Comparison of ENCODE assay signal across 14 cellular contexts in genomic region chr11:62860835-62861563, GRCh38. TPM values are rescaled to one million over a fixed set of nuclear protein-coding genes. Genes with fewer than 3 reads are reported as not detected.
DNase-seq lines count a peak whose midpoint lies in the region; ATAC-seq and FAIRE-seq lines count a peak whose summit lies in the region.
"Had no signal": no experiment of that assay in that cellular context is flagged by ENCODE, and none has a peak within 500 bp of the region (broad histone marks: within the 10 kb centered on the region; RNA-seq: fewer than 3 reads in every experiment).

No MANE protein-coding gene starts in this region.

- H3K36me3 Mint-ChIP-seq in activated CD8-positive, alpha-beta T cell treated with anti-CD3 and anti-CD28 coated beads, Interleukin-2, amount 10 ng/mL, durations not matched to agents 7 days and 5 days (ENCODE audit: low read depth) = peaks cover 10% of the 10 kb centered on the region

- H3K9me3 Mint-ChIP-seq in stimulated activated naive CD8-positive, alpha-beta T cell treated with anti-CD3 and anti-CD28 coated beads, Interleukin-15, amount 100 ng/mL, for 72 hours = no peaks in the 10 kb centered on the region
- no peaks in the 10 kb centered on the region for H3K9me3 Mint-ChIP-seq in activated CD8-positive, alpha-beta T cell treated with anti-CD3 and anti-CD28 coated beads, Interleukin-2, amount 10 ng/mL, durations not matched to agents 7 days and 5 days (ENCODE audit: insufficient read depth)
- H3K9me3 Mint-ChIP-seq: CD4-positive, alpha-beta memory T cell had no signal

- CTCF ChIA-PET in activated CD8-positive, alpha-beta T cell treated with anti-CD3 and anti-CD28 coated beads, Interleukin-2, amount 10 ng/mL, durations not matched to agents 7 days and 5 days (lab: Charles Lee) = interaction anchor here (0.8 to 5.0 kb wide), 9 partner anchors 14 to 240 kb away, joined by 3 to 80 read pairs (median 4); partner anchors contain the start of genes NXF1, POLR2G and TMEM179B

- POLR2A ChIA-PET in activated CD8-positive, alpha-beta T cell treated with anti-CD3 and anti-CD28 coated beads, Interleukin-2, amount 10 ng/mL, durations not matched to agents 7 days and 5 days (lab: Charles Lee) = interaction anchor here (1.1 to 5.9 kb wide), 5 partner anchors 9 to 75 kb away, joined by 3 to 68 read pairs (median 5); partner anchors contain the start of genes SLC3A2, TMEM179B and WDR74

- H3K27ac Mint-ChIP-seq in stimulated activated naive CD8-positive, alpha-beta T cell treated with anti-CD3 and anti-CD28 coated beads, Interleukin-15, amount 100 ng/mL, for 72 hours = no peak overlapping the region
- H3K27ac Mint-ChIP-seq in activated CD8-positive, alpha-beta T cell treated with anti-CD3 and anti-CD28 coated beads, Interleukin-2, amount 10 ng/mL, durations not matched to agents 7 days and 5 days = peak overlapping the region; percentile 67

- H3K4me1 Mint-ChIP-seq in stimulated activated naive CD8-positive, alpha-beta T cell treated with anti-CD3 and anti-CD28 coated beads, Interleukin-15, amount 100 ng/mL, for 72 hours = peaks cover 60% of the 10 kb centered on the region
- peaks cover 63% of the 10 kb centered on the region for H3K4me1 Mint-ChIP-seq in activated CD8-positive, alpha-beta T cell treated with anti-CD3 and anti-CD28 coated beads, Interleukin-2, amount 10 ng/mL, durations not matched to agents 7 days and 5 days (ENCODE audit: low read depth)

- ATAC-seq in stimulated activated naive CD8-positive, alpha-beta T cell treated with anti-CD3 and anti-CD28 coated beads, Interleukin-15, amount 100 ng/mL, for 72 hours = peak; percentile 61
- no peak for ATAC-seq in stimulated activated naive CD8-positive, alpha-beta T cell treated with anti-CD3 and anti-CD28 coated beads, Interleukin-15, Interleukin-2, amounts not matched to agents 100 U/mL and 50 U/mL, for 24 hours
- no peak for ATAC-seq in activated CD8-positive, alpha-beta T cell treated with anti-CD3 and anti-CD28 coated beads, Interleukin-2, amount 10 ng/mL, durations not matched to agents 7 days and 5 days
- ATAC-seq in GM19328 (IDR thresholded peaks at IDR 0.05; ENCODE audit: unreplicated experiment) = no peak

- no peak for DNase-seq in stimulated activated naive CD8-positive, alpha-beta T cell treated with anti-CD3 and anti-CD28 coated beads, Interleukin-15, amount 100 ng/mL, for 72 hours
- no peak for DNase-seq in stimulated activated naive CD8-positive, alpha-beta T cell treated with anti-CD3 and anti-CD28 coated beads, Interleukin-15, Interleukin-2, amounts not matched to agents 100 U/mL and 50 U/mL, for 24 hours
- DNase-seq in activated CD8-positive, alpha-beta T cell treated with anti-CD3 and anti-CD28 coated beads, Interleukin-2, amount 10 ng/mL, durations not matched to agents 7 days and 5 days = no peak
- no peak for DNase-seq in hippocampal formation (lab: John Stamatoyannopoulos, UW)
- no peak for DNase-seq in frontal cortex (ENCODE audit: low spot score in 2 of 2)
- DNase-seq: activated gamma-delta T cell treated with Interleukin-2 at 50 U/mL for 16 hours; CD4-positive, alpha-beta memory T cell; cortex of kidney; NCI-H510A treated with DMSO at 0.1 percent for 48 hours; T-helper 9 cell had no signal

- no peak for FAIRE-seq in frontal cortex (lab: Jason Lieb, UNC)

- no peak overlapping the region for H3K4me3 Mint-ChIP-seq in stimulated activated naive CD8-positive, alpha-beta T cell treated with anti-CD3 and anti-CD28 coated beads, Interleukin-15, amount 100 ng/mL, for 72 hours
- H3K4me3 Mint-ChIP-seq in activated CD8-positive, alpha-beta T cell treated with anti-CD3 and anti-CD28 coated beads, Interleukin-2, amount 10 ng/mL, durations not matched to agents 7 days and 5 days = no peak overlapping the region
- H3K4me3 Mint-ChIP-seq: CD4-positive, alpha-beta memory T cell had no signal

- H3K27me3 Mint-ChIP-seq in stimulated activated naive CD8-positive, alpha-beta T cell treated with anti-CD3 and anti-CD28 coated beads, Interleukin-15, amount 100 ng/mL, for 72 hours = no peaks in the 10 kb centered on the region
- H3K27me3 Mint-ChIP-seq in activated CD8-positive, alpha-beta T cell treated with anti-CD3 and anti-CD28 coated beads, Interleukin-2, amount 10 ng/mL, durations not matched to agents 7 days and 5 days (ENCODE audit: low read depth) = no peaks in the 10 kb centered on the region
- H3K27me3 Mint-ChIP-seq: CD4-positive, alpha-beta memory T cell had no signal

RNA-seq across cellular contexts. Expression of gene SLC3A2, which starts 19.7 kb away (rescaled TPM):
- 100 to 1,000 TPM; 190 to 202 TPM for total RNA-seq in activated CD8-positive, alpha-beta T cell treated with anti-CD3 and anti-CD28 coated beads, Interleukin-2, amount 10 ng/mL, durations not matched to agents 7 days and 5 days
- 109 TPM for total RNA-seq in frontal cortex

RNA-seq across cellular contexts. Expression of gene WDR74, which starts 21.6 kb away (rescaled TPM):
- 10 to 100 TPM; 66.0 to 66.9 TPM for total RNA-seq in activated CD8-positive, alpha-beta T cell treated with anti-CD3 and anti-CD28 coated beads, Interleukin-2, amount 10 ng/mL, durations not matched to agents 7 days and 5 days
- total RNA-seq in frontal cortex = 48.5 TPM

RNA-seq across cellular contexts. Expression of gene TEX54, which starts 28.4 kb away (rescaled TPM):
- total RNA-seq in activated CD8-positive, alpha-beta T cell treated with anti-CD3 and anti-CD28 coated beads, Interleukin-2, amount 10 ng/mL, durations not matched to agents 7 days and 5 days = not detected
- total RNA-seq in frontal cortex = not detected
- total RNA-seq: CD4-positive, alpha-beta memory T cell; glomerular endothelial cell; M059J; mesenteric fat pad had no signal

RNA-seq across cellular contexts. Expression of gene STX5, which starts 29.1 kb away (rescaled TPM):
- total RNA-seq in activated CD8-positive, alpha-beta T cell treated with anti-CD3 and anti-CD28 coated beads, Interleukin-2, amount 10 ng/mL, durations not matched to agents 7 days and 5 days = 10 to 100 TPM; 30.4 to 32.7 TPM
- total RNA-seq in frontal cortex = 31.0 TPM

RNA-seq across cellular contexts. Expression of gene NXF1, which starts 55.8 kb away (rescaled TPM):
- 100 to 1,000 TPM; 110 to 111 TPM for total RNA-seq in activated CD8-positive, alpha-beta T cell treated with anti-CD3 and anti-CD28 coated beads, Interleukin-2, amount 10 ng/mL, durations not matched to agents 7 days and 5 days
- 10.6 TPM for total RNA-seq in frontal cortex
